Comparison of ENCODE assay signal across 13 cellular contexts in genomic region chr1:115655307-115655664, GRCh38. TPM values are rescaled to one million over a fixed set of nuclear protein-coding genes. Genes with fewer than 3 reads are reported as not detected.
A peak's percentile ranks its signal among the peaks of the same experiment; 100 is the strongest.
DNase-seq lines count a peak whose midpoint lies in the region; ATAC-seq and TF ChIP-seq lines count a peak whose summit lies in the region.
"Had no signal": no experiment of that assay in that cellular context is flagged by ENCODE, and none has a peak within 500 bp of the region (broad histone marks: within the 10 kb centered on the region; RNA-seq: fewer than 3 reads in every experiment).

No MANE protein-coding gene starts in this region.

- TF ChIP-seq CTCF in A673 (conservative IDR thresholded peaks at IDR 0.05; ENCODE audit: low read depth, low read length) (no peak), Calu3 (IDR thresholded peaks at IDR 0.05; ENCODE audit: unreplicated experiment) (no peak)

- H3K4me3 ChIP-seq in A673 (ENCODE audit: low read depth, low read length, poor library complexity, severe bottlenecking) (no peak overlapping the region), HUES48 (ENCODE audit: low read depth, low read length) (no peak overlapping the region)
- H3K4me3 ChIP-seq: right lobe of liver, upper lobe of left lung had no signal

- H3K27me3 Mint-ChIP-seq in activated CD8-positive, alpha-beta T cell treated with anti-CD3 and anti-CD28 coated beads, Interleukin-2, amount 10 ng/mL, durations not matched to agents 7 days and 5 days (ENCODE audit: low read depth) = no peaks in the 10 kb centered on the region
- peaks cover 0 to 2% (median 0%) of the 10 kb centered on the region in 3 donors for H3K27me3 Mint-ChIP-seq in immature natural killer cell (ENCODE audit: low read depth in 3 of 3)
- H3K27me3 Mint-ChIP-seq in Calu3 (ENCODE audit: unreplicated experiment) = no peaks in the 10 kb centered on the region
- H3K27me3 Mint-ChIP-seq: activated naive CD4-positive, alpha-beta T cell treated with anti-CD3 and anti-CD28 coated beads, Interleukin-2, amount 50 U/mL, for 24 hours had no signal

- no peak overlapping the region for H3K27ac Mint-ChIP-seq in activated CD8-positive, alpha-beta T cell treated with anti-CD3 and anti-CD28 coated beads, Interleukin-2, amount 10 ng/mL, durations not matched to agents 7 days and 5 days
- peak overlapping the region in 5 of 6 donors; percentile 28 to 71 (median 42) for H3K27ac Mint-ChIP-seq in immature natural killer cell
- H3K27ac Mint-ChIP-seq in Calu3 (ENCODE audit: unreplicated experiment) = no peak overlapping the region
- H3K27ac Mint-ChIP-seq: activated naive CD4-positive, alpha-beta T cell treated with anti-CD3 and anti-CD28 coated beads, Interleukin-2, amount 50 U/mL, for 24 hours had no signal

- H3K27ac ChIP-seq in A673 (ENCODE audit: low read depth, low read length, poor library complexity, severe bottlenecking) (peak overlapping the region; percentile 47), HUES48 (ENCODE audit: low read depth, low read length) (peak overlapping the region; percentile 78)
- H3K27ac ChIP-seq: right lobe of liver had no signal

- peak; percentile 27 for ATAC-seq in activated CD8-positive, alpha-beta T cell treated with anti-CD3 and anti-CD28 coated beads, Interleukin-2, amount 10 ng/mL, durations not matched to agents 7 days and 5 days
- ATAC-seq in HG02970 (IDR thresholded peaks at IDR 0.05; ENCODE audit: low FRiP score, unreplicated experiment) = no peak

- no peaks in the 10 kb centered on the region for H3K9me3 ChIP-seq in A673 (ENCODE audit: low read depth, low read length, poor library complexity, severe bottlenecking)
- no peaks in the 10 kb centered on the region for H3K9me3 ChIP-seq in HUES48 (ENCODE audit: control insufficient read depth, insufficient read depth, low read length)
- H3K9me3 ChIP-seq: right lobe of liver, upper lobe of left lung had no signal

- CTCF ChIA-PET in A673 (lab: Charles Lee) (interaction anchor here (1.5 kb wide), 1 partner anchor 51 kb away, joined by 3 read pairs; no protein-coding TSS in a partner anchor), Calu3 (lab: Charles Lee) (no interaction called here)
- CTCF ChIA-PET in activated CD8-positive, alpha-beta T cell treated with anti-CD3 and anti-CD28 coated beads, Interleukin-2, amount 10 ng/mL, durations not matched to agents 7 days and 5 days (lab: Charles Lee) = no interaction called here

- H3K4me1 Mint-ChIP-seq in activated CD8-positive, alpha-beta T cell treated with anti-CD3 and anti-CD28 coated beads, Interleukin-2, amount 10 ng/mL, durations not matched to agents 7 days and 5 days (ENCODE audit: low read depth) = peaks cover 18% of the 10 kb centered on the region
- H3K4me1 Mint-ChIP-seq in immature natural killer cell (peaks cover 25 to 28% of the 10 kb centered on the region in 2 donors), Calu3 (ENCODE audit: low read depth, unreplicated experiment) (peaks cover 8% of the 10 kb centered on the region)
- H3K4me1 Mint-ChIP-seq: activated naive CD4-positive, alpha-beta T cell treated with anti-CD3 and anti-CD28 coated beads, Interleukin-2, amount 50 U/mL, for 24 hours had no signal

- H3K36me3 ChIP-seq in A673 (ENCODE audit: insufficient read depth, low read length, poor library complexity, severe bottlenecking) (peaks cover 13% of the 10 kb centered on the region), HUES48 (ENCODE audit: control insufficient read depth, insufficient read depth, low read length) (peaks cover 30% of the 10 kb centered on the region)

- H3K9ac ChIP-seq in HUES48 (ENCODE audit: low read depth, low read length) = no peak overlapping the region

- POLR2A ChIA-PET in A673 (lab: Charles Lee; ENCODE audit: low non-redundant PET) = no interaction called here
- POLR2A ChIA-PET in activated CD8-positive, alpha-beta T cell treated with anti-CD3 and anti-CD28 coated beads, Interleukin-2, amount 10 ng/mL, durations not matched to agents 7 days and 5 days (lab: Charles Lee) = no interaction called here

- BruUV-seq in A673 (replicated peaks; lab: Mats Ljungman, UMichigan) (no TSS peak), Calu3 (replicated peaks; lab: Mats Ljungman, UMichigan) (no TSS peak)

- H3K4me1 ChIP-seq in A673 (ENCODE audit: insufficient read depth, low read length, poor library complexity, severe bottlenecking) (peaks cover 10% of the 10 kb centered on the region), HUES48 (ENCODE audit: control insufficient read depth, insufficient read depth, low read length) (peaks cover 44% of the 10 kb centered on the region)

- DNase-seq in A673 (ENCODE audit: low spot score) = no peak
- no peak for DNase-seq in activated CD8-positive, alpha-beta T cell treated with anti-CD3 and anti-CD28 coated beads, Interleukin-2, amount 10 ng/mL, durations not matched to agents 7 days and 5 days
- no peak for DNase-seq in immature natural killer cell
- no peak for DNase-seq in Calu3
- DNase-seq in NCI-H1436 treated with DMSO at 0.1 percent for 48 hours (lab: John Stamatoyannopoulos, UW) = no peak
- no peak for DNase-seq in HCEC 1CT
- DNase-seq: effector CD4-positive, alpha-beta T cell; NCI-H69 had no signal

- no peak overlapping the region for H3K4me3 Mint-ChIP-seq in activated CD8-positive, alpha-beta T cell treated with anti-CD3 and anti-CD28 coated beads, Interleukin-2, amount 10 ng/mL, durations not matched to agents 7 days and 5 days
- H3K4me3 Mint-ChIP-seq in immature natural killer cell (peak overlapping the region in 2 of 5 donors; percentile 47 to 56), Calu3 (ENCODE audit: low read depth, unreplicated experiment) (no peak overlapping the region)
- H3K4me3 Mint-ChIP-seq: activated naive CD4-positive, alpha-beta T cell treated with anti-CD3 and anti-CD28 coated beads, Interleukin-2, amount 50 U/mL, for 24 hours had no signal

- H3K27me3 ChIP-seq in A673 (replicated peaks; ENCODE audit: insufficient read depth, low read depth, low read length, poor library complexity) = no peaks in the 10 kb centered on the region
- no peaks in the 10 kb centered on the region for H3K27me3 ChIP-seq in HUES48 (ENCODE audit: control insufficient read depth, insufficient read depth, low read length)
- H3K27me3 ChIP-seq: right lobe of liver, upper lobe of left lung had no signal

- no peaks in the 10 kb centered on the region for H3K9me3 Mint-ChIP-seq in activated CD8-positive, alpha-beta T cell treated with anti-CD3 and anti-CD28 coated beads, Interleukin-2, amount 10 ng/mL, durations not matched to agents 7 days and 5 days (ENCODE audit: insufficient read depth)
- no peaks in the 10 kb centered on the region for H3K9me3 Mint-ChIP-seq in immature natural killer cell
- no peaks in the 10 kb centered on the region for H3K9me3 Mint-ChIP-seq in Calu3 (ENCODE audit: low read depth, unreplicated experiment)
- H3K9me3 Mint-ChIP-seq: activated naive CD4-positive, alpha-beta T cell treated with anti-CD3 and anti-CD28 coated beads, Interleukin-2, amount 50 U/mL, for 24 hours had no signal

- intact Hi-C loops in A673 (cut with micrococcal nuclease; ENCODE audit: unreplicated experiment) (no loop called here), Calu3 (cut with micrococcal nuclease; ENCODE audit: unreplicated experiment) (no loop called here)

- H3K36me3 Mint-ChIP-seq in activated CD8-positive, alpha-beta T cell treated with anti-CD3 and anti-CD28 coated beads, Interleukin-2, amount 10 ng/mL, durations not matched to agents 7 days and 5 days (ENCODE audit: low read depth) = peaks cover 32% of the 10 kb centered on the region
- H3K36me3 Mint-ChIP-seq in immature natural killer cell (peaks cover 15 to 31% (median 19%) of the 10 kb centered on the region in 3 donors), Calu3 (ENCODE audit: insufficient read depth, unreplicated experiment) (peaks cover 19% of the 10 kb centered on the region)
- H3K36me3 Mint-ChIP-seq: activated naive CD4-positive, alpha-beta T cell treated with anti-CD3 and anti-CD28 coated beads, Interleukin-2, amount 50 U/mL, for 24 hours had no signal

RNA-seq across cellular contexts. Expression of gene VANGL1, which starts 13.5 kb away (rescaled TPM):
- total RNA-seq in A673 (2021) = 19.4 and 20.0 TPM in 2 replicates
- 10 to 100 TPM; 14.1 to 14.8 TPM for total RNA-seq in activated CD8-positive, alpha-beta T cell treated with anti-CD3 and anti-CD28 coated beads, Interleukin-2, amount 10 ng/mL, durations not matched to agents 7 days and 5 days
- 10 to 100 TPM; 12.5 to 19.3 (median 14.9) TPM for polyA plus RNA-seq in immature natural killer cell
- total RNA-seq in Calu3 (2022) = 22.4 and 23.1 TPM in 2 replicates

Comparison
In these comparisons a context has a peak if more than half of its experiments do, and no peak if none do; other contexts are left out.
1. H3K27ac Mint-ChIP-seq: peak in immature natural killer cell (5 of 6); none in activated CD8-positive, alpha-beta T cell treated with anti-CD3 and anti-CD28 coated beads, Interleukin-2, amount 10 ng/mL, durations not matched to agents 7 days and 5 days (single experiment) and Calu3 (single experiment).